Comparison of ENCODE assay signal across 28 cellular contexts in genomic region chr9:87198716-87199115, GRCh38.
DNase-seq lines count a peak whose midpoint lies in the region; ATAC-seq, FAIRE-seq and TF ChIP-seq lines count a peak whose summit lies in the region.
"Had no signal": no experiment of that assay in that cellular context is flagged by ENCODE, and none has a peak within 500 bp of the region (broad histone marks: within the 10 kb centered on the region; RNA-seq: fewer than 3 reads in every experiment).

No MANE protein-coding gene starts in this region.

- peak overlapping the region; percentile 20 to 39 for H3K27ac ChIP-seq in aorta (ENCODE audit: low read depth in 1 of 2, low read length in 2 of 2)
- H3K27ac ChIP-seq: esophagus muscularis mucosa, lower lobe of right lung, parathyroid adenoma, right atrium auricular region had no signal

- peaks cover 75% of the 10 kb centered on the region for H3K4me1 Mint-ChIP-seq in HFFc6 (ENCODE audit: low read depth)
- H3K4me1 Mint-ChIP-seq: CD4-positive, CD25-positive, alpha-beta regulatory T cell; T-helper 17 cell had no signal

- H3K4me3 Mint-ChIP-seq in HFFc6, result no peak overlapping the region
- H3K4me3 Mint-ChIP-seq: activated CD4-positive, alpha-beta memory T cell treated with anti-CD3 and anti-CD28 coated beads for 36 hours; activated naive CD4-positive, alpha-beta T cell treated with anti-CD3 and anti-CD28 coated beads for 36 hours; activated T-helper 1 cell treated with anti-CD3 and anti-CD28 coated beads, Interleukin-12 subunit alpha, Interleukin-12 subunit beta, Interleukin-2, Interleukin-4 antibody, amounts not matched to agents 30 ng/mL and 10 ng/mL and 1 ng/mL, durations not matched to agents 14 hours and 24 hours and 36 hours; CD4-positive, CD25-positive, alpha-beta regulatory T cell; dendritic cell treated with granulocyte-macrophage colony-stimulating factor and Interleukin-4, amounts not matched to agents 40 ng/mL and 50 ng/mL, for 4 days; endodermal cell; T-helper 17 cell; type B pancreatic cell had no signal

- H3K27me3 ChIP-seq in bronchial epithelial cell (ENCODE audit: control insufficient read depth, insufficient read depth, low read length) (no peaks in the 10 kb centered on the region), aorta (ENCODE audit: control insufficient read depth in 1 of 2, insufficient read depth in 2 of 2, low read length in 1 of 2) (no peaks in the 10 kb centered on the region)
- H3K27me3 ChIP-seq: esophagus muscularis mucosa, right atrium auricular region had no signal

- intact Hi-C loops in aorta (cut with DNase I), result loop anchor here (2.0 to 5.0 kb wide), 3 partner anchors 36 to 84 kb away; no protein-coding TSS in a partner anchor

- no peaks in the 10 kb centered on the region for H3K27me3 Mint-ChIP-seq in HFFc6 (ENCODE audit: insufficient read depth)

- ATAC-seq in aorta (ENCODE audit: low FRiP score), result peak; percentile 69
- ATAC-seq: activated CD4-positive, CD25-positive, alpha-beta regulatory T cell treated with anti-CD3 and anti-CD28 coated beads, Interleukin-2, amount 50 U/mL, for 24 hours; GM12878; lower lobe of right lung; T-helper 17 cell had no signal

- TF ChIP-seq CTCF in HFFc6 (IDR thresholded peaks at IDR 0.05), result no peak
- no peak for TF ChIP-seq CTCF in bronchial epithelial cell (IDR thresholded peaks at IDR 0.05; ENCODE audit: insufficient read depth, low read length, severe bottlenecking)

- no peaks in the 10 kb centered on the region for H3K36me3 Mint-ChIP-seq in HFFc6 (ENCODE audit: low read depth)
- H3K36me3 Mint-ChIP-seq: activated CD4-positive, alpha-beta memory T cell treated with anti-CD3 and anti-CD28 coated beads for 36 hours; CD4-positive, CD25-positive, alpha-beta regulatory T cell; type B pancreatic cell had no signal

- H3K36me3 ChIP-seq in bronchial epithelial cell (ENCODE audit: control insufficient read depth, insufficient read depth, low read length), result no peaks in the 10 kb centered on the region
- no peaks in the 10 kb centered on the region for H3K36me3 ChIP-seq in aorta (ENCODE audit: control insufficient read depth in 1 of 2, insufficient read depth in 2 of 2, low read length in 1 of 2)
- H3K36me3 ChIP-seq: esophagus muscularis mucosa, lower lobe of right lung, right atrium auricular region had no signal

- FAIRE-seq in bronchial epithelial cell (lab: Jason Lieb, UNC), result no peak
- FAIRE-seq: GM12878, H54, kidney had no signal

- no peak overlapping the region for H3K27ac Mint-ChIP-seq in HFFc6
- H3K27ac Mint-ChIP-seq: activated CD4-positive, alpha-beta memory T cell treated with anti-CD3 and anti-CD28 coated beads for 36 hours; activated naive CD4-positive, alpha-beta T cell treated with anti-CD3 and anti-CD28 coated beads for 36 hours; activated T-helper 1 cell treated with anti-CD3 and anti-CD28 coated beads, Interleukin-12 subunit alpha, Interleukin-12 subunit beta, Interleukin-2, Interleukin-4 antibody, amounts not matched to agents 30 ng/mL and 10 ng/mL and 1 ng/mL, durations not matched to agents 14 hours and 24 hours and 36 hours; CD4-positive, CD25-positive, alpha-beta regulatory T cell; dendritic cell treated with granulocyte-macrophage colony-stimulating factor and Interleukin-4, amounts not matched to agents 40 ng/mL and 50 ng/mL, for 4 days; endodermal cell; T-helper 17 cell; type B pancreatic cell had no signal

- H3K9me3 ChIP-seq in aorta (ENCODE audit: control insufficient read depth, low read length), result no peaks in the 10 kb centered on the region
- H3K9me3 ChIP-seq: esophagus muscularis mucosa, lower lobe of right lung, right atrium auricular region had no signal

- no peaks in the 10 kb centered on the region for H3K9me3 Mint-ChIP-seq in HFFc6
- H3K9me3 Mint-ChIP-seq: activated CD4-positive, alpha-beta memory T cell treated with anti-CD3 and anti-CD28 coated beads for 36 hours; activated naive CD4-positive, alpha-beta T cell treated with anti-CD3 and anti-CD28 coated beads for 36 hours; activated T-helper 1 cell treated with anti-CD3 and anti-CD28 coated beads, Interleukin-12 subunit alpha, Interleukin-12 subunit beta, Interleukin-2, Interleukin-4 antibody, amounts not matched to agents 30 ng/mL and 10 ng/mL and 1 ng/mL, durations not matched to agents 14 hours and 24 hours and 36 hours; dendritic cell treated with granulocyte-macrophage colony-stimulating factor and Interleukin-4, amounts not matched to agents 40 ng/mL and 50 ng/mL, for 4 days; endodermal cell; type B pancreatic cell had no signal

- H3K4me3 ChIP-seq in bronchial epithelial cell (ENCODE audit: low read depth, low read length), result no peak overlapping the region
- no peak overlapping the region for H3K4me3 ChIP-seq in aorta (ENCODE audit: low read length in 2 of 2)
- H3K4me3 ChIP-seq: esophagus muscularis mucosa, GM12878, lower lobe of right lung, right atrium auricular region had no signal

- DNase-seq in HFFc6, result peak; percentile 34
- DNase-seq in bronchial epithelial cell (ENCODE audit: low read depth), result peak; percentile 5
- DNase-seq in iris pigment epithelial cell (ENCODE audit: low read depth), result peak; percentile 54
- DNase-seq in aorta, result no peak
- DNase-seq in NCI-H1436 (lab: John Stamatoyannopoulos, UW), result no peak
- DNase-seq in NCI-H226, result no peak
- no peak for DNase-seq in NCI-H1105 (lab: John Stamatoyannopoulos, UW)
- DNase-seq: activated CD4-positive, alpha-beta memory T cell treated with anti-CD3 and anti-CD28 coated beads for 36 hours; activated CD8-positive, alpha-beta memory T cell treated with anti-CD3 and anti-CD28 coated beads, Interleukin-2, amount 50 U/mL, for 4 hours; activated naive CD4-positive, alpha-beta T cell treated with anti-CD3 and anti-CD28 coated beads for 36 hours; amniotic stem cell; CD4-positive, CD25-positive, alpha-beta regulatory T cell; endodermal cell; kidney; lower lobe of right lung; NCI-H2081 treated with DMSO at 0.1 percent for 48 hours; NCI-H82; stimulated activated CD4-positive, alpha-beta T cell treated with anti-CD3 and anti-CD28 coated beads, Interleukin-2, amount 100 ng/mL, for 24 hours; T-helper 17 cell had no signal

- H3K4me1 ChIP-seq in aorta (ENCODE audit: control insufficient read depth in 1 of 2, insufficient read depth in 2 of 2, low read length in 2 of 2), result peaks cover 3 to 7% of the 10 kb centered on the region in 2 donors
- H3K4me1 ChIP-seq: lower lobe of right lung, parathyroid adenoma, right atrium auricular region had no signal

- WGBS in aorta, 2 donors, result 24 to 30% methylated on average over 3 of the region's 3 CpGs

Comparison
In these comparisons a context has a peak if more than half of its experiments do, and no peak if none do; other contexts are left out.
1. DNase-seq: peak in HFFc6 (single experiment), bronchial epithelial cell (single experiment) and iris pigment epithelial cell (single experiment); none in aorta (0 of 2), NCI-H1436 (single experiment), NCI-H226 (single experiment) and NCI-H1105 (single experiment).